In the genomic region with DNA sequence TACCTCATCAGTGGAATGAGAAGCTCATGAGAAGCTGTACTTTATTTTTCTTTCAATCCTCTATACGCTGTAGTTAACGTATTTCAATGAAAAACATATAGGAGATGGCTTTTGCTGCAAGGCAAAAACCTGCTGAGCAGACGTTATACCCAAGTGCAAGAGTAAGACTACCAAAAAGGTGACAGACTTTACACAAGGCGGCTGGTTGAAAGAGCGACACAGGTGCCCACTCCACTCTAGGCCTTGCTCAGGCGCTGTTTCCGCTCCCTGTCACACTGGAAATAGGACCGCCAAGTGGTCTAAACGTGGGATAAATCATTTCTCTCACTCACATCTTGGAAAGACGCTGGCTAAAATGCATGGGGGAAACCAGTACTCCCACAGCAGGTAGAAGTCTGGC, we compare ENCODE assay signal across 1 cellular context.
TF ChIP-seq lines count a peak whose summit lies in the region.

No MANE protein-coding gene starts in this region.

TF ChIP-seq in K562, 482 proteins besides CTCF, POLR2A, EP300 and RAD21:
- no peak for TF ChIP-seq NCOA4 (IDR thresholded peaks at IDR 0.05; ENCODE audit: partially characterized antibody)
- TF ChIP-seq MAFF (IDR thresholded peaks at IDR 0.05; ENCODE audit: low read length): no peak
- TF ChIP-seq, protein P1, sequence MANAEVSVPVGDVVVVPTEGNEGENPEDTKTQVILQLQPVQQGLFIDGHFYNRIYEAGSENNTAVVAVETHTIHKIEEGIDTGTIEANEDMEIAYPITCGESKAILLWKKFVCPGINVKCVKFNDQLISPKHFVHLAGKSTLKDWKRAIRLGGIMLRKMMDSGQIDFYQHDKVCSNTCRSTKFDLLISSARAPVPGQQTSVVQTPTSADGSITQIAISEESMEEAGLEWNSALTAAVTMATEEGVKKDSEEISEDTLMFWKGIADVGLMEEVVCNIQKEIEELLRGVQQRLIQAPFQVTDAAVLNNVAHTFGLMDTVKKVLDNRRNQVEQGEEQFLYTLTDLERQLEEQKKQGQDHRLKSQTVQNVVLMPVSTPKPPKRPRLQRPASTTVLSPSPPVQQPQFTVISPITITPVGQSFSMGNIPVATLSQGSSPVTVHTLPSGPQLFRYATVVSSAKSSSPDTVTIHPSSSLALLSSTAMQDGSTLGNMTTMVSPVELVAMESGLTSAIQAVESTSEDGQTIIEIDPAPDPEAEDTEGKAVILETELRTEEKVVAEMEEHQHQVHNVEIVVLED (CRISPR knock-in tag; IDR thresholded peaks at IDR 0.05): no peak
- TF ChIP-seq, protein P2, sequence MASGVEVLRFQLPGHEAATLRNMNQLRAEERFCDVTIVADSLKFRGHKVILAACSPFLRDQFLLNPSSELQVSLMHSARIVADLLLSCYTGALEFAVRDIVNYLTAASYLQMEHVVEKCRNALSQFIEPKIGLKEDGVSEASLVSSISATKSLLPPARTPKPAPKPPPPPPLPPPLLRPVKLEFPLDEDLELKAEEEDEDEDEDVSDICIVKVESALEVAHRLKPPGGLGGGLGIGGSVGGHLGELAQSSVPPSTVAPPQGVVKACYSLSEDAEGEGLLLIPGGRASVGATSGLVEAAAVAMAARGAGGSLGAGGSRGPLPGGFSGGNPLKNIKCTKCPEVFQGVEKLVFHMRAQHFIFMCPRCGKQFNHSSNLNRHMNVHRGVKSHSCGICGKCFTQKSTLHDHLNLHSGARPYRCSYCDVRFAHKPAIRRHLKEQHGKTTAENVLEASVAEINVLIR (CRISPR knock-in tag; IDR thresholded peaks at IDR 0.05): no peak
- no peak for TF ChIP-seq MYC (IDR thresholded peaks at IDR 0.05; ENCODE audit: low read depth, low read length)
- no peak for TF ChIP-seq MYC (CRISPR knock-in tag; IDR thresholded peaks at IDR 0.05; ENCODE audit: borderline replicate concordance, low read depth)
- peak; percentile 58 for TF ChIP-seq ZNF316 (IDR thresholded peaks at IDR 0.05)
- no peak for TF ChIP-seq YY1 (IDR thresholded peaks at IDR 0.05; ENCODE audit: borderline replicate concordance in 1 of 3, control insufficient read depth in 1 of 3, extremely low read depth in 1 of 3, insufficient read depth in 3 of 3, insufficient read length in 1 of 3, insufficient replicate concordance in 2 of 3, low read depth in 1 of 3, low read length in 2 of 3)
- peak; percentile 49; the same call in 1 of the 2 replicates for TF ChIP-seq C11orf30 (IDR thresholded peaks at IDR 0.05; ENCODE audit: low read depth)
- no peak for TF ChIP-seq ZC3H4 (CRISPR knock-in tag; IDR thresholded peaks at IDR 0.05; ENCODE audit: borderline replicate concordance)
- TF ChIP-seq, protein P3, sequence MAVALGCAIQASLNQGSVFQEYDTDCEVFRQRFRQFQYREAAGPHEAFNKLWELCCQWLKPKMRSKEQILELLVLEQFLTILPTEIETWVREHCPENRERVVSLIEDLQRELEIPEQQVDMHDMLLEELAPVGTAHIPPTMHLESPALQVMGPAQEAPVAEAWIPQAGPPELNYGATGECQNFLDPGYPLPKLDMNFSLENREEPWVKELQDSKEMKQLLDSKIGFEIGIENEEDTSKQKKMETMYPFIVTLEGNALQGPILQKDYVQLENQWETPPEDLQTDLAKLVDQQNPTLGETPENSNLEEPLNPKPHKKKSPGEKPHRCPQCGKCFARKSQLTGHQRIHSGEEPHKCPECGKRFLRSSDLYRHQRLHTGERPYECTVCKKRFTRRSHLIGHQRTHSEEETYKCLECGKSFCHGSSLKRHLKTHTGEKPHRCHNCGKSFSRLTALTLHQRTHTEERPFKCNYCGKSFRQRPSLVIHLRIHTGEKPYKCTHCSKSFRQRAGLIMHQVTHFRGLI (CRISPR knock-in tag; IDR thresholded peaks at IDR 0.05): no peak
- TF ChIP-seq SP1 (CRISPR knock-in tag; IDR thresholded peaks at IDR 0.05): no peak
- TF ChIP-seq RBM15 (IDR thresholded peaks at IDR 0.05; ENCODE audit: insufficient read depth, low read length): no peak
- no peak for TF ChIP-seq STAG1 (CRISPR knock-in tag; IDR thresholded peaks at IDR 0.05; ENCODE audit: borderline replicate concordance)
- TF ChIP-seq, protein P4, sequence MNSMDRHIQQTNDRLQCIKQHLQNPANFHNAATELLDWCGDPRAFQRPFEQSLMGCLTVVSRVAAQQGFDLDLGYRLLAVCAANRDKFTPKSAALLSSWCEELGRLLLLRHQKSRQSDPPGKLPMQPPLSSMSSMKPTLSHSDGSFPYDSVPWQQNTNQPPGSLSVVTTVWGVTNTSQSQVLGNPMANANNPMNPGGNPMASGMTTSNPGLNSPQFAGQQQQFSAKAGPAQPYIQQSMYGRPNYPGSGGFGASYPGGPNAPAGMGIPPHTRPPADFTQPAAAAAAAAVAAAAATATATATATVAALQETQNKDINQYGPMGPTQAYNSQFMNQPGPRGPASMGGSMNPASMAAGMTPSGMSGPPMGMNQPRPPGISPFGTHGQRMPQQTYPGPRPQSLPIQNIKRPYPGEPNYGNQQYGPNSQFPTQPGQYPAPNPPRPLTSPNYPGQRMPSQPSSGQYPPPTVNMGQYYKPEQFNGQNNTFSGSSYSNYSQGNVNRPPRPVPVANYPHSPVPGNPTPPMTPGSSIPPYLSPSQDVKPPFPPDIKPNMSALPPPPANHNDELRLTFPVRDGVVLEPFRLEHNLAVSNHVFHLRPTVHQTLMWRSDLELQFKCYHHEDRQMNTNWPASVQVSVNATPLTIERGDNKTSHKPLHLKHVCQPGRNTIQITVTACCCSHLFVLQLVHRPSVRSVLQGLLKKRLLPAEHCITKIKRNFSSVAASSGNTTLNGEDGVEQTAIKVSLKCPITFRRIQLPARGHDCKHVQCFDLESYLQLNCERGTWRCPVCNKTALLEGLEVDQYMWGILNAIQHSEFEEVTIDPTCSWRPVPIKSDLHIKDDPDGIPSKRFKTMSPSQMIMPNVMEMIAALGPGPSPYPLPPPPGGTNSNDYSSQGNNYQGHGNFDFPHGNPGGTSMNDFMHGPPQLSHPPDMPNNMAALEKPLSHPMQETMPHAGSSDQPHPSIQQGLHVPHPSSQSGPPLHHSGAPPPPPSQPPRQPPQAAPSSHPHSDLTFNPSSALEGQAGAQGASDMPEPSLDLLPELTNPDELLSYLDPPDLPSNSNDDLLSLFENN (IDR thresholded peaks at IDR 0.05; ENCODE audit: low read depth in 2 of 2, low read length in 2 of 2): no peak
- no peak for TF ChIP-seq BRCA1 (IDR thresholded peaks at IDR 0.05)
- no peak for TF ChIP-seq BRCA1 (CRISPR knock-in tag; IDR thresholded peaks at IDR 0.05)
- no peak for TF ChIP-seq ILK (tag; IDR thresholded peaks at IDR 0.05; ENCODE audit: borderline replicate concordance, low read depth)
- TF ChIP-seq, protein P5, sequence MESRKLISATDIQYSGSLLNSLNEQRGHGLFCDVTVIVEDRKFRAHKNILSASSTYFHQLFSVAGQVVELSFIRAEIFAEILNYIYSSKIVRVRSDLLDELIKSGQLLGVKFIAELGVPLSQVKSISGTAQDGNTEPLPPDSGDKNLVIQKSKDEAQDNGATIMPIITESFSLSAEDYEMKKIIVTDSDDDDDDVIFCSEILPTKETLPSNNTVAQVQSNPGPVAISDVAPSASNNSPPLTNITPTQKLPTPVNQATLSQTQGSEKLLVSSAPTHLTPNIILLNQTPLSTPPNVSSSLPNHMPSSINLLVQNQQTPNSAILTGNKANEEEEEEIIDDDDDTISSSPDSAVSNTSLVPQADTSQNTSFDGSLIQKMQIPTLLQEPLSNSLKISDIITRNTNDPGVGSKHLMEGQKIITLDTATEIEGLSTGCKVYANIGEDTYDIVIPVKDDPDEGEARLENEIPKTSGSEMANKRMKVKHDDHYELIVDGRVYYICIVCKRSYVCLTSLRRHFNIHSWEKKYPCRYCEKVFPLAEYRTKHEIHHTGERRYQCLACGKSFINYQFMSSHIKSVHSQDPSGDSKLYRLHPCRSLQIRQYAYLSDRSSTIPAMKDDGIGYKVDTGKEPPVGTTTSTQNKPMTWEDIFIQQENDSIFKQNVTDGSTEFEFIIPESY (CRISPR knock-in tag; IDR thresholded peaks at IDR 0.05): peak; percentile 17; the same call in 1 of the 2 replicates
- TF ChIP-seq CBFA2T3 (IDR thresholded peaks at IDR 0.05): no peak
- TF ChIP-seq, protein P6, sequence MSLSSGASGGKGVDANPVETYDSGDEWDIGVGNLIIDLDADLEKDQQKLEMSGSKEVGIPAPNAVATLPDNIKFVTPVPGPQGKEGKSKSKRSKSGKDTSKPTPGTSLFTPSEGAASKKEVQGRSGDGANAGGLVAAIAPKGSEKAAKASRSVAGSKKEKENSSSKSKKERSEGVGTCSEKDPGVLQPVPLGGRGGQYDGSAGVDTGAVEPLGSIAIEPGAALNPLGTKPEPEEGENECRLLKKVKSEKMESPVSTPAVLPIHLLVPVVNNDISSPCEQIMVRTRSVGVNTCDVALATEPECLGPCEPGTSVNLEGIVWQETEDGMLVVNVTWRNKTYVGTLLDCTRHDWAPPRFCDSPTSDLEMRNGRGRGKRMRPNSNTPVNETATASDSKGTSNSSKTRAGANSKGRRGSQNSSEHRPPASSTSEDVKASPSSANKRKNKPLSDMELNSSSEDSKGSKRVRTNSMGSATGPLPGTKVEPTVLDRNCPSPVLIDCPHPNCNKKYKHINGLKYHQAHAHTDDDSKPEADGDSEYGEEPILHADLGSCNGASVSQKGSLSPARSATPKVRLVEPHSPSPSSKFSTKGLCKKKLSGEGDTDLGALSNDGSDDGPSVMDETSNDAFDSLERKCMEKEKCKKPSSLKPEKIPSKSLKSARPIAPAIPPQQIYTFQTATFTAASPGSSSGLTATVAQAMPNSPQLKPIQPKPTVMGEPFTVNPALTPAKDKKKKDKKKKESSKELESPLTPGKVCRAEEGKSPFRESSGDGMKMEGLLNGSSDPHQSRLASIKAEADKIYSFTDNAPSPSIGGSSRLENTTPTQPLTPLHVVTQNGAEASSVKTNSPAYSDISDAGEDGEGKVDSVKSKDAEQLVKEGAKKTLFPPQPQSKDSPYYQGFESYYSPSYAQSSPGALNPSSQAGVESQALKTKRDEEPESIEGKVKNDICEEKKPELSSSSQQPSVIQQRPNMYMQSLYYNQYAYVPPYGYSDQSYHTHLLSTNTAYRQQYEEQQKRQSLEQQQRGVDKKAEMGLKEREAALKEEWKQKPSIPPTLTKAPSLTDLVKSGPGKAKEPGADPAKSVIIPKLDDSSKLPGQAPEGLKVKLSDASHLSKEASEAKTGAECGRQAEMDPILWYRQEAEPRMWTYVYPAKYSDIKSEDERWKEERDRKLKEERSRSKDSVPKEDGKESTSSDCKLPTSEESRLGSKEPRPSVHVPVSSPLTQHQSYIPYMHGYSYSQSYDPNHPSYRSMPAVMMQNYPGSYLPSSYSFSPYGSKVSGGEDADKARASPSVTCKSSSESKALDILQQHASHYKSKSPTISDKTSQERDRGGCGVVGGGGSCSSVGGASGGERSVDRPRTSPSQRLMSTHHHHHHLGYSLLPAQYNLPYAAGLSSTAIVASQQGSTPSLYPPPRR (CRISPR knock-in tag; IDR thresholded peaks at IDR 0.05; ENCODE audit: borderline replicate concordance): no peak
- no peak for TF ChIP-seq ZNF354B (CRISPR knock-in tag; IDR thresholded peaks at IDR 0.05)
- TF ChIP-seq ZNF174 (CRISPR knock-in tag; IDR thresholded peaks at IDR 0.05): no peak
- TF ChIP-seq, protein P7, sequence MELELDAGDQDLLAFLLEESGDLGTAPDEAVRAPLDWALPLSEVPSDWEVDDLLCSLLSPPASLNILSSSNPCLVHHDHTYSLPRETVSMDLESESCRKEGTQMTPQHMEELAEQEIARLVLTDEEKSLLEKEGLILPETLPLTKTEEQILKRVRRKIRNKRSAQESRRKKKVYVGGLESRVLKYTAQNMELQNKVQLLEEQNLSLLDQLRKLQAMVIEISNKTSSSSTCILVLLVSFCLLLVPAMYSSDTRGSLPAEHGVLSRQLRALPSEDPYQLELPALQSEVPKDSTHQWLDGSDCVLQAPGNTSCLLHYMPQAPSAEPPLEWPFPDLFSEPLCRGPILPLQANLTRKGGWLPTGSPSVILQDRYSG (tag; conservative IDR thresholded peaks at IDR 0.05; ENCODE audit: low read depth): no peak
- TF ChIP-seq ZNF764 (CRISPR knock-in tag; IDR thresholded peaks at IDR 0.05; ENCODE audit: low read depth): no peak
